ENCODE assay signal across 8 cellular contexts in genomic region chr17:38509008-38509771, GRCh38.
DNase-seq lines count a peak whose midpoint lies in the region; ATAC-seq, FAIRE-seq and TF ChIP-seq lines count a peak whose summit lies in the region.

No MANE protein-coding gene starts in this region.

- no peak overlapping the region for H3K4me2 ChIP-seq in Loucy (ENCODE audit: low read depth, low read length, poor library complexity, severe bottlenecking)

- H4K20me1 ChIP-seq in Loucy (ENCODE audit: insufficient read depth, low read length, poor library complexity, severe bottlenecking) = no peaks in the 10 kb centered on the region

- intact Hi-C loops in left colon (cut with DNase I, micrococcal nuclease) = no loop called here

- peaks cover 13% of the 10 kb centered on the region; the same call in 1 of the 2 replicates for H3K36me3 ChIP-seq in Loucy (ENCODE audit: insufficient read depth, low read length)

- no peaks in the 10 kb centered on the region for H3K9me3 ChIP-seq in Loucy (ENCODE audit: insufficient read depth, low read depth, low read length)

- no peak overlapping the region for H2AFZ ChIP-seq in Loucy (ENCODE audit: low read length)

- H3K9me2 ChIP-seq in Loucy (replicated peaks; ENCODE audit: low read depth, low read length) = no peaks in the 10 kb centered on the region

- H3K4me3 ChIP-seq in Loucy (ENCODE audit: low read length, poor library complexity, severe bottlenecking) (no peak overlapping the region), choroid plexus epithelial cell (ENCODE audit: low read depth, low read length) (peak overlapping the region; percentile 39)

- no peak overlapping the region for H3K9ac ChIP-seq in Loucy (ENCODE audit: low read depth, low read length, poor library complexity, severe bottlenecking)

- no peak for FAIRE-seq in D721Med (lab: Jason Lieb, UNC)

- ATAC-seq in left colon = peak; percentile 80
- ATAC-seq in GM19455 (IDR thresholded peaks at IDR 0.05; ENCODE audit: unreplicated experiment) = no peak
- ATAC-seq in HG03342 (IDR thresholded peaks at IDR 0.05; ENCODE audit: unreplicated experiment) = no peak

- H3K79me2 ChIP-seq in Loucy (ENCODE audit: insufficient read depth, low read length) = no peaks in the 10 kb centered on the region

- H3K4me1 ChIP-seq in Loucy (ENCODE audit: insufficient read depth, low read length, poor library complexity, severe bottlenecking) = no peaks in the 10 kb centered on the region

- DNase-seq in D721Med (ENCODE audit: insufficient read length, low spot score) (peak; percentile 97), choroid plexus epithelial cell (ENCODE audit: low read depth) (peak; percentile 96), left colon (peak; percentile 67 to 76)
- peak; percentile 63 to 67 for DNase-seq in activated CD4-positive, alpha-beta T cell treated with anti-CD3 and anti-CD28 coated beads for 4 hours
- peak; percentile 80 for DNase-seq in stimulated activated CD4-positive, alpha-beta T cell treated with anti-CD3 and anti-CD28 coated beads, Interleukin-4, amount 100 ng/mL, for 24 hours

- no peaks in the 10 kb centered on the region for H3F3A ChIP-seq in Loucy (ENCODE audit: low read depth)

- no peaks in the 10 kb centered on the region for H3K27me3 ChIP-seq in Loucy (ENCODE audit: insufficient read depth, low read length, poor library complexity, severe bottlenecking)

- TF ChIP-seq CTCF in D721Med (IDR thresholded peaks at IDR 0.05; ENCODE audit: insufficient read depth, missing control alignments) (peak; percentile 20), Loucy (conservative IDR thresholded peaks at IDR 0.05; ENCODE audit: low read length) (peak; percentile 45), choroid plexus epithelial cell (conservative IDR thresholded peaks at IDR 0.05; ENCODE audit: low read depth, low read length) (peak; percentile 85)

Comparison
In these comparisons a context has a peak if more than half of its experiments do, and no peak if none do; other contexts are left out.
1. CTCF ChIP-seq: peak in every context shown above with its lines; median percentile 85 in choroid plexus epithelial cell; 45 in Loucy; 20 in D721Med.